In genomic region chr5:152405145-152405544, GRCh38 we compare ENCODE assay signal across 11 cellular contexts. TPM values are rescaled to one million over a fixed set of nuclear protein-coding genes. Genes with fewer than 3 reads are reported as not detected.
DNase-seq lines count a peak whose midpoint lies in the region; ATAC-seq, FAIRE-seq and TF ChIP-seq lines count a peak whose summit lies in the region.
"Had no signal": no experiment of that assay in that cellular context is flagged by ENCODE, and none has a peak within 500 bp of the region (broad histone marks: within the 10 kb centered on the region; RNA-seq: fewer than 3 reads in every experiment).

Gene NMUR2 (minus strand): TSS chr5:152405279. CDS start chr5:152405113, 166 bp downstream.

- no peak for FAIRE-seq in HepG2 (lab: Jason Lieb, UNC)

- peak within 1 kb of the TSS in 1 of 2 donors; percentile 23 for H3K27ac Mint-ChIP-seq in stimulated activated naive CD8-positive, alpha-beta T cell treated with anti-CD3 and anti-CD28 coated beads, Interleukin-15, amount 100 ng/mL, for 72 hours
- H3K27ac Mint-ChIP-seq: activated T-cell treated with anti-CD3 and anti-CD28 coated beads, Interleukin-2, amount 50 U/mL, for 72 hours had no signal

- BruUV-seq in HepG2 (replicated peaks; lab: Mats Ljungman, UMichigan): no TSS peak

- H3K9me3 Mint-ChIP-seq in stimulated activated naive CD8-positive, alpha-beta T cell treated with anti-CD3 and anti-CD28 coated beads, Interleukin-15, amount 100 ng/mL, for 72 hours: peaks cover 6 to 11% of the 10 kb centered on the region in 2 donors

- H3K27me3 ChIP-seq in HepG2 (ENCODE audit: control insufficient read depth in 1 of 2, insufficient read depth in 2 of 2, low read length in 2 of 2): no peaks in the 10 kb centered on the region
- no peaks in the 10 kb centered on the region for H3K27me3 ChIP-seq in right lobe of liver
- no peaks in the 10 kb centered on the region for H3K27me3 ChIP-seq in hepatocyte
- no peaks in the 10 kb centered on the region for H3K27me3 ChIP-seq in upper lobe of left lung
- H3K27me3 ChIP-seq in prostate gland (replicated peaks; ENCODE audit: insufficient read depth): no peaks in the 10 kb centered on the region

- 2% methylated on average over 7 of the region's 7 CpGs for WGBS in HepG2 (ENCODE audit: low lambda C conversion rate)
- WGBS in right lobe of liver (ENCODE audit: insufficient coverage, low coverage, low lambda C conversion rate, missing lambda C conversion rate): 6% methylated on average over 7 of the region's 7 CpGs
- WGBS in hepatocyte (ENCODE audit: low lambda C conversion rate, missing lambda C conversion rate): 32% methylated on average over 7 of the region's 7 CpGs
- WGBS in upper lobe of left lung, 2 donors: 13 to 24% methylated on average over 7 of the region's 7 CpGs
- 12% methylated on average over 7 of the region's 7 CpGs for WGBS in prostate gland

- H3K4me1 Mint-ChIP-seq in stimulated activated naive CD8-positive, alpha-beta T cell treated with anti-CD3 and anti-CD28 coated beads, Interleukin-15, amount 100 ng/mL, for 72 hours: peaks cover 4% of the 10 kb centered on the region

- H3K36me3 ChIP-seq in HepG2 (replicated peaks in 1 of 2; ENCODE audit: control insufficient read depth in 1 of 2, insufficient read depth in 2 of 2, low read length in 2 of 2) (no peaks in the 10 kb centered on the region), right lobe of liver (no peaks in the 10 kb centered on the region), hepatocyte (replicated peaks; ENCODE audit: insufficient read depth, low read depth) (no peaks in the 10 kb centered on the region), upper lobe of left lung (no peaks in the 10 kb centered on the region), prostate gland (no peaks in the 10 kb centered on the region)

- POLR2A ChIA-PET in HepG2 (lab: Yijun Ruan, JAX): no interaction called here

- H3K4me3 ChIP-seq in HepG2 (replicated peaks in 1 of 3; ENCODE audit: insufficient read depth in 1 of 3, low read depth in 2 of 3, low read length in 3 of 3): no peak within 1 kb of the TSS
- no peak within 1 kb of the TSS for H3K4me3 ChIP-seq in right lobe of liver
- H3K4me3 ChIP-seq in hepatocyte: no peak within 1 kb of the TSS
- no peak within 1 kb of the TSS for H3K4me3 ChIP-seq in upper lobe of left lung
- H3K4me3 ChIP-seq in prostate gland: no peak within 1 kb of the TSS

- no peaks in the 10 kb centered on the region for H4K20me1 ChIP-seq in HepG2 (ENCODE audit: insufficient read depth, low read length)
- no peaks in the 10 kb centered on the region for H4K20me1 ChIP-seq in hepatocyte (ENCODE audit: insufficient read depth, poor library complexity, severe bottlenecking)

- no peak for DNase-seq in HepG2 (ENCODE audit: low spot score)
- no peak for DNase-seq in right lobe of liver
- DNase-seq in NCI-H82 (lab: John Stamatoyannopoulos, UW): peak; percentile 79
- peak; percentile 17 for DNase-seq in hepatocyte (ENCODE audit: low spot score)
- DNase-seq in upper lobe of left lung: no peak
- DNase-seq in stimulated activated CD4-positive, alpha-beta T cell treated with anti-CD3 and anti-CD28 coated beads, Interleukin-2, amount 100 ng/mL, for 48 hours: no peak
- DNase-seq in stimulated activated naive CD8-positive, alpha-beta T cell treated with anti-CD3 and anti-CD28 coated beads, Interleukin-15, amount 100 ng/mL, for 72 hours: no peak
- DNase-seq in prostate gland (ENCODE audit: low spot score): no peak
- DNase-seq: activated CD4-positive, CD25-positive, alpha-beta regulatory T cell treated with anti-CD3 and anti-CD28 coated beads, Interleukin-2, amount 50 U/mL, for 72 hours; activated T-cell treated with anti-CD3 and anti-CD28 coated beads, Interleukin-2, amount 50 U/mL, for 72 hours; SIG-M5 had no signal

- no peaks in the 10 kb centered on the region for H3K79me2 ChIP-seq in HepG2 (ENCODE audit: insufficient read depth, low read length)
- H3K79me2 ChIP-seq in hepatocyte: no peaks in the 10 kb centered on the region

- H3K4me3 Mint-ChIP-seq in stimulated activated naive CD8-positive, alpha-beta T cell treated with anti-CD3 and anti-CD28 coated beads, Interleukin-15, amount 100 ng/mL, for 72 hours: no peak within 1 kb of the TSS
- H3K4me3 Mint-ChIP-seq: activated T-cell treated with anti-CD3 and anti-CD28 coated beads, Interleukin-2, amount 50 U/mL, for 72 hours had no signal

- H3K27ac ChIP-seq in HepG2 (ENCODE audit: extremely low read length, insufficient read depth, low read length): no peak within 1 kb of the TSS
- H3K27ac ChIP-seq in right lobe of liver: no peak within 1 kb of the TSS
- H3K27ac ChIP-seq in hepatocyte: no peak within 1 kb of the TSS
- H3K27ac ChIP-seq in upper lobe of left lung: no peak within 1 kb of the TSS
- no peak within 1 kb of the TSS for H3K27ac ChIP-seq in prostate gland

- no peaks in the 10 kb centered on the region for H3K27me3 Mint-ChIP-seq in stimulated activated naive CD8-positive, alpha-beta T cell treated with anti-CD3 and anti-CD28 coated beads, Interleukin-15, amount 100 ng/mL, for 72 hours

- ATAC-seq in HepG2 (peak; percentile 70), right lobe of liver (no peak), upper lobe of left lung (ENCODE audit: low FRiP score in 2 of 2) (no peak)
- no peak for ATAC-seq in stimulated activated naive CD8-positive, alpha-beta T cell treated with anti-CD3 and anti-CD28 coated beads, Interleukin-15, amount 100 ng/mL, for 72 hours
- ATAC-seq: activated T-cell treated with anti-CD3 and anti-CD28 coated beads, Interleukin-2, amount 50 U/mL, for 72 hours had no signal

- intact Hi-C loops in HepG2 (cut with micrococcal nuclease; ENCODE audit: unreplicated experiment): no loop called here
- intact Hi-C loops in right lobe of liver (cut with DNase I): no loop called here
- intact Hi-C loops in prostate gland (cut with DNase I): no loop called here

- TF ChIP-seq POLR2A in HepG2 (IDR thresholded peaks at IDR 0.05; ENCODE audit: insufficient read depth in 1 of 2, low read depth in 2 of 2, low read length in 2 of 2) (no peak), right lobe of liver (IDR thresholded peaks at IDR 0.05) (no peak), upper lobe of left lung (IDR thresholded peaks at IDR 0.05) (no peak), prostate gland (IDR thresholded peaks at IDR 0.05) (no peak)

- H3K9me3 ChIP-seq in HepG2 (ENCODE audit: low read length) (no peaks in the 10 kb centered on the region), right lobe of liver (no peaks in the 10 kb centered on the region), hepatocyte (ENCODE audit: low read depth) (no peaks in the 10 kb centered on the region), upper lobe of left lung (no peaks in the 10 kb centered on the region), prostate gland (no peaks in the 10 kb centered on the region)

- TF ChIP-seq CTCF in HepG2 (CRISPR knock-in tag; IDR thresholded peaks at IDR 0.05): no peak
- no peak for TF ChIP-seq CTCF in right lobe of liver (IDR thresholded peaks at IDR 0.05)
- no peak for TF ChIP-seq CTCF in hepatocyte (IDR thresholded peaks at IDR 0.05; ENCODE audit: poor library complexity)
- TF ChIP-seq CTCF in upper lobe of left lung (IDR thresholded peaks at IDR 0.05): no peak
- TF ChIP-seq CTCF in prostate gland (IDR thresholded peaks at IDR 0.05): no peak

- TF ChIP-seq EP300 in HepG2 (IDR thresholded peaks at IDR 0.05; ENCODE audit: low read depth in 2 of 2, low read length in 2 of 2) (no peak), HepG2 (CRISPR knock-in tag; IDR thresholded peaks at IDR 0.05; ENCODE audit: borderline replicate concordance) (no peak), upper lobe of left lung (IDR thresholded peaks at IDR 0.05) (no peak)

- H2AFZ ChIP-seq in HepG2 (ENCODE audit: low read length) (no peak within 1 kb of the TSS), hepatocyte (no peak within 1 kb of the TSS)

- no peak within 1 kb of the TSS for H3K9ac ChIP-seq in HepG2 (ENCODE audit: insufficient read depth, low read depth, low read length)

- H3K9me2 ChIP-seq in hepatocyte (replicated peaks; ENCODE audit: insufficient read depth): no peaks in the 10 kb centered on the region

- CTCF ChIA-PET in HepG2 (lab: Yijun Ruan, JAX; ENCODE audit: low intra/inter-chr PET ratio, low total read pairs): no interaction called here

- H3K4me2 ChIP-seq in HepG2 (ENCODE audit: low read depth, low read length): no peak within 1 kb of the TSS
- peak within 1 kb of the TSS; percentile 60 for H3K4me2 ChIP-seq in hepatocyte

- H3K4me1 ChIP-seq in HepG2 (ENCODE audit: insufficient read depth, low read length): no peaks in the 10 kb centered on the region
- no peaks in the 10 kb centered on the region for H3K4me1 ChIP-seq in right lobe of liver
- no peaks in the 10 kb centered on the region for H3K4me1 ChIP-seq in hepatocyte (ENCODE audit: insufficient read depth)
- no peaks in the 10 kb centered on the region for H3K4me1 ChIP-seq in upper lobe of left lung
- no peaks in the 10 kb centered on the region for H3K4me1 ChIP-seq in prostate gland (replicated peaks)

- TF ChIP-seq RAD21 in HepG2 (CRISPR knock-in tag; IDR thresholded peaks at IDR 0.05): no peak

- in situ Hi-C loops in HepG2 (cut with HindIII; ENCODE audit: extremely low pct_ligation_motif_present, low pct_unique_long_range_greater_than_20kb): no loop called here

RNA-seq across cellular contexts. Expression of gene NMUR2, which starts in this region (rescaled TPM):
- total RNA-seq in HepG2 (2016; rRNA removed; fragmentation: Illumina TruSeq; extraction: Trizol) (not detected in 2 replicates), right lobe of liver (not detected), hepatocyte (0.40 TPM in 1 of 2 replicates, not detected in the other), upper lobe of left lung (under 1 TPM in 3 of 6 donors, not detected in 3; 0.09 to 0.37 (median 0.15) TPM), prostate gland (1 to 10 TPM in 1 of 2 donors, not detected in 1; 7.0 TPM)
- not detected in 2 replicates for total RNA-seq in HepG2 (2016; cell fraction: cytosol; rRNA removed; fragmentation: Illumina TruSeq; extraction: Trizol; ENCODE audit: low read depth)
- total RNA-seq in HepG2 (2016; cell fraction: insoluble cytoplasmic fraction; rRNA removed; fragmentation: Illumina TruSeq; extraction: Trizol): not detected in 2 replicates
- total RNA-seq in HepG2 (2016; cell fraction: membrane; rRNA removed; fragmentation: Illumina TruSeq; extraction: Trizol): not detected in 2 replicates
- total RNA-seq in HepG2 (2016; cell fraction: nucleus; rRNA removed; fragmentation: Illumina TruSeq; extraction: Trizol): not detected in 2 replicates
- polyA plus RNA-seq in HepG2 (2011; rRNA removed) (not detected in 2 replicates), hepatocyte (0.57 TPM in 1 of 2 replicates, not detected in the other)
- not detected in 2 replicates for polyA plus RNA-seq in HepG2 (2011; cell fraction: cytosol; rRNA removed)
- not detected in 2 replicates for polyA plus RNA-seq in HepG2 (2011; cell fraction: nucleus; rRNA removed)
- not detected in 2 replicates for polyA plus RNA-seq in HepG2 (2012)
- not detected in 2 replicates for polyA plus RNA-seq in HepG2 (2016; cell fraction: cytosol; fragmentation: Illumina TruSeq; extraction: Trizol; ENCODE audit: low read depth)
- polyA plus RNA-seq in HepG2 (2016; cell fraction: insoluble cytoplasmic fraction; fragmentation: Illumina TruSeq; extraction: Trizol; ENCODE audit: low read depth): not detected in 2 replicates
- not detected in 2 replicates for polyA plus RNA-seq in HepG2 (2016; cell fraction: membrane; fragmentation: Illumina TruSeq; extraction: Trizol; ENCODE audit: low read depth)
- not detected in 2 replicates for polyA plus RNA-seq in HepG2 (2016; cell fraction: nucleus; fragmentation: Illumina TruSeq; extraction: Trizol; ENCODE audit: insufficient read depth, low read depth)
- polyA minus RNA-seq in HepG2 (2011; rRNA and poly(A)+ RNA removed; ENCODE audit: low replicate concordance): not detected in 2 replicates
- not detected in 2 replicates for polyA minus RNA-seq in HepG2 (2011; cell fraction: cytosol; rRNA and poly(A)+ RNA removed)
- polyA minus RNA-seq in HepG2 (2011; cell fraction: nucleus; rRNA and poly(A)+ RNA removed): not detected in 2 replicates
- total RNA-seq: activated T-cell treated with anti-CD3 and anti-CD28 coated beads, Interleukin-2, amount 50 U/mL, for 72 hours had no signal

Comparison
In these comparisons a context has a peak if more than half of its experiments do, and no peak if none do; other contexts are left out.
1. Peak in ATAC-seq in HepG2; RNA of the gene not detected or under 1 TPM.
2. Peak in DNase-seq and H3K4me2 ChIP-seq in hepatocyte; RNA of the gene not detected or under 1 TPM.